9 cellular contexts compared by ENCODE assay signal in genomic region chr5:127878174-127878750, GRCh38.
DNase-seq lines count a peak whose midpoint lies in the region; ATAC-seq and TF ChIP-seq lines count a peak whose summit lies in the region.
"Had no signal": no experiment of that assay in that cellular context is flagged by ENCODE, and none has a peak within 500 bp of the region (broad histone marks: within the 10 kb centered on the region; RNA-seq: fewer than 3 reads in every experiment).

No MANE protein-coding gene starts in this region.

- H3K4me3 ChIP-seq in MG63 (no peak overlapping the region), thyroid gland (replicated peaks in 1 of 3) (no peak overlapping the region)
- H3K4me3 ChIP-seq: BLaER1 had no signal

- H3K4me1 Mint-ChIP-seq in activated T-helper 2 cell treated with anti-CD3 and anti-CD28 coated beads, Interferon-gamma antibody, Interleukin-2, Interleukin-4, amounts not matched to agents 10 μg/mL and 5 μg/mL and 100 μg/mL, durations not matched to agents 14 hours and 24 hours and 36 hours (ENCODE audit: low read depth) = no peaks in the 10 kb centered on the region

- H3K9me3 Mint-ChIP-seq in activated T-helper 2 cell treated with anti-CD3 and anti-CD28 coated beads, Interferon-gamma antibody, Interleukin-2, Interleukin-4, amounts not matched to agents 10 μg/mL and 5 μg/mL and 100 μg/mL, durations not matched to agents 14 hours and 24 hours and 36 hours = no peaks in the 10 kb centered on the region

- H3K36me3 ChIP-seq in MG63 = no peaks in the 10 kb centered on the region
- H3K36me3 ChIP-seq in thyroid gland = no peaks in the 10 kb centered on the region
- H3K36me3 ChIP-seq: BLaER1 had no signal

- 71 to 78% methylated on average over 4 of the region's 4 CpGs for WGBS in thyroid gland, 2 donors

- no peak overlapping the region for H3K27ac ChIP-seq in thyroid gland
- H3K27ac ChIP-seq: BLaER1 had no signal

- intact Hi-C loops in left cardiac atrium (cut with DNase I) (loop anchor here in 1 of 2 donors (5.0 kb wide), 1 partner anchor 209 kb away; no protein-coding TSS in a partner anchor), thyroid gland (cut with DNase I) (loop anchor here (10.0 kb wide), 1 partner anchor 327 kb away; no protein-coding TSS in a partner anchor)
- intact Hi-C loops in activated T-helper 2 cell treated with anti-CD3 and anti-CD28 coated beads, Interferon-gamma antibody, Interleukin-2, Interleukin-4, amounts not matched to agents 10 μg/mL and 5 μg/mL and 100 μg/mL, durations not matched to agents 14 hours and 24 hours and 36 hours (cut with micrococcal nuclease) = loop anchor here (5.0 to 10.0 kb wide), 2 partner anchors 123 to 324 kb away; no protein-coding TSS in a partner anchor

- no peak for TF ChIP-seq POLR2A in thyroid gland (IDR thresholded peaks at IDR 0.05)

- no peaks in the 10 kb centered on the region for H3K36me3 Mint-ChIP-seq in activated T-helper 2 cell treated with anti-CD3 and anti-CD28 coated beads, Interferon-gamma antibody, Interleukin-2, Interleukin-4, amounts not matched to agents 10 μg/mL and 5 μg/mL and 100 μg/mL, durations not matched to agents 14 hours and 24 hours and 36 hours (ENCODE audit: low read depth)

- H3K4me1 ChIP-seq in thyroid gland = peaks cover 0 to 3% of the 10 kb centered on the region in 2 donors

- H3K4me3 Mint-ChIP-seq in activated T-helper 2 cell treated with anti-CD3 and anti-CD28 coated beads, Interferon-gamma antibody, Interleukin-2, Interleukin-4, amounts not matched to agents 10 μg/mL and 5 μg/mL and 100 μg/mL, durations not matched to agents 14 hours and 24 hours and 36 hours (ENCODE audit: low read depth) = no peak overlapping the region

- DNase-seq in NCI-H1436 (lab: John Stamatoyannopoulos, UW) (peak; percentile 45), NCI-H1436 treated with DMSO at 0.1 percent for 48 hours (lab: John Stamatoyannopoulos, UW) (no peak), MG63 (peak; percentile 62), SW480 (ENCODE audit: low spot score) (peak; percentile 59), left cardiac atrium (peak; percentile 26), thyroid gland (peak; percentile 8 to 22)
- DNase-seq in activated effector memory CD4-positive, alpha-beta T cell treated with Interleukin-2 at 50 U/mL for 16 hours = no peak
- DNase-seq in activated T-helper 2 cell treated with anti-CD3 and anti-CD28 coated beads, Interferon-gamma antibody, Interleukin-2, Interleukin-4, amounts not matched to agents 10 μg/mL and 5 μg/mL and 100 μg/mL, durations not matched to agents 14 hours and 24 hours and 36 hours (ENCODE audit: low spot score) = no peak

- H3K9me3 ChIP-seq in MG63 = no peaks in the 10 kb centered on the region
- no peaks in the 10 kb centered on the region for H3K9me3 ChIP-seq in thyroid gland
- H3K9me3 ChIP-seq: BLaER1 had no signal

- peaks cover 3% of the 10 kb centered on the region for H3K27me3 Mint-ChIP-seq in activated T-helper 2 cell treated with anti-CD3 and anti-CD28 coated beads, Interferon-gamma antibody, Interleukin-2, Interleukin-4, amounts not matched to agents 10 μg/mL and 5 μg/mL and 100 μg/mL, durations not matched to agents 14 hours and 24 hours and 36 hours (ENCODE audit: low read depth)

- no peaks in the 10 kb centered on the region for H3K27me3 ChIP-seq in MG63
- no peaks in the 10 kb centered on the region for H3K27me3 ChIP-seq in thyroid gland
- H3K27me3 ChIP-seq: BLaER1 had no signal

- ATAC-seq in left cardiac atrium = peak; percentile 50 to 58

- H3K27ac Mint-ChIP-seq in activated T-helper 2 cell treated with anti-CD3 and anti-CD28 coated beads, Interferon-gamma antibody, Interleukin-2, Interleukin-4, amounts not matched to agents 10 μg/mL and 5 μg/mL and 100 μg/mL, durations not matched to agents 14 hours and 24 hours and 36 hours = no peak overlapping the region

- TF ChIP-seq CTCF in thyroid gland (IDR thresholded peaks at IDR 0.05) = peak in 2 of 6 experiments; percentile 12 to 33

Comparison
In these comparisons a context has a peak if more than half of its experiments do, and no peak if none do; other contexts are left out.
1. DNase-seq: peak in NCI-H1436 (single experiment), MG63 (single experiment), SW480 (single experiment), left cardiac atrium (single experiment) and thyroid gland (2 of 2); none in NCI-H1436 treated with DMSO at 0.1 percent for 48 hours (single experiment), activated effector memory CD4-positive, alpha-beta T cell treated with Interleukin-2 at 50 U/mL for 16 hours (single experiment) and activated T-helper 2 cell treated with anti-CD3 and anti-CD28 coated beads, Interferon-gamma antibody, Interleukin-2, Interleukin-4, amounts not matched to agents 10 μg/mL and 5 μg/mL and 100 μg/mL, durations not matched to agents 14 hours and 24 hours and 36 hours (single experiment).